Comparison of ENCODE assay signal across 25 cellular contexts in the genomic region with DNA sequence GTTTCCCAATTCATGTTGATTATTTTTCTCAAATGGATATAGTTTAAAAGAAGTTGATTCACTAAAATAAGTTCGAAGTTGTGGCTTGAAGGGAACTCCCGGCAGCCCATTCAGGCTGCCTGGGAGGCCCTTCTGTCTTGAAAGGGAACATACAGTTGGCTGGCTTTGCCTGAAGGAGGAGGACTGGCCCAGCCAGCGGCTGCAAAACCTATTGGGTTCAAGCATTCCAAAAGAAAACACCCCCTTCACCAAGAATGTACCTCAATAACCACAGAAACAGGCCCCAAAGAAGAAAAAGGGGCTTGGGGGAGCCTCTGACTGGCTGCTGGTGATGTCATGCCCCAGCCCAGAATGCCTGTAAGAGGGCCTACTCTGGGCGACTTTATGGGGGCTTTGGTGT. TPM values are rescaled to one million over a fixed set of nuclear protein-coding genes. Genes with fewer than 3 reads are reported as not detected.
"Had no signal": no experiment of that assay in that cellular context is flagged by ENCODE, and none has a peak within 500 bp of the region (broad histone marks: within the 10 kb centered on the region; RNA-seq: fewer than 3 reads in every experiment).

No MANE protein-coding gene starts in this region.

- H3K4me1 ChIP-seq: ascending aorta had no signal

- H3K27ac ChIP-seq: ascending aorta had no signal

- H3K4me3 Mint-ChIP-seq: activated B cell treated with CpG ODN at 0.5 μM for 24 hours; activated CD4-positive, alpha-beta memory T cell treated with anti-CD3 and anti-CD28 coated beads for 36 hours; activated CD4-positive, alpha-beta T cell treated with anti-CD3 and anti-CD28 coated beads, Interleukin-2, amount 10 ng/mL, durations not matched to agents 24 days and 14 days; activated naive CD8-positive, alpha-beta T cell treated with anti-CD3 and anti-CD28 coated beads, Interleukin-2, amount 50 U/mL, for 24 hours; activated T-cell treated with anti-CD3 and anti-CD28 coated beads, Interleukin-2, amount 50 U/mL, for 4 hours; T-helper 1 cell treated with Interleukin-12 subunit alpha and Interleukin-12 subunit beta and Interleukin-4 antibody, amounts not matched to agents 30 μg/mL and 1 μg/mL, for 36 hours had no signal

- H3K4me3 ChIP-seq: ascending aorta had no signal

- H3K4me1 Mint-ChIP-seq: activated B cell treated with CpG ODN at 0.5 μM for 24 hours; activated CD4-positive, alpha-beta T cell treated with anti-CD3 and anti-CD28 coated beads, Interleukin-2, amount 10 ng/mL, durations not matched to agents 24 days and 14 days; activated naive CD8-positive, alpha-beta T cell treated with anti-CD3 and anti-CD28 coated beads, Interleukin-2, amount 50 U/mL, for 24 hours had no signal

- DNase-seq: activated B cell treated with CpG ODN at 0.5 μM for 24 hours; activated CD4-positive, alpha-beta memory T cell treated with anti-CD3 and anti-CD28 coated beads for 36 hours; activated CD4-positive, alpha-beta T cell treated with anti-CD3 and anti-CD28 coated beads for 1 hour; activated CD4-positive, alpha-beta T cell treated with anti-CD3 and anti-CD28 coated beads, Interleukin-2, amount 10 ng/mL, durations not matched to agents 24 days and 14 days; activated CD8-positive, alpha-beta memory T cell treated with anti-CD3 and anti-CD28 coated beads for 24 hours; activated effector memory CD4-positive, alpha-beta T cell treated with anti-CD3 and anti-CD28 coated beads, Interleukin-2, amount 50 U/mL, for 16 hours; activated naive CD4-positive, alpha-beta T cell treated with Interleukin-2 at 50 U/mL for 16 hours; activated naive CD8-positive, alpha-beta T cell treated with anti-CD3 and anti-CD28 coated beads, Interleukin-2, amount 50 U/mL, for 24 hours; activated T-cell treated with anti-CD3 and anti-CD28 coated beads, Interleukin-2, amount 50 U/mL, for 4 hours; amniotic stem cell; NCI-H1048; NCI-H146; NCI-H187 treated with DMSO at 0.1 percent for 48 hours; NCI-H2081 treated with DMSO at 0.1 percent for 48 hours; NCI-H446; NCI-H524; PC-3; SHP77 treated with DMSO at 0.1 percent for 48 hours; T-helper 9 cell had no signal

- FAIRE-seq: bronchial epithelial cell, RCC 7860, TTC549 had no signal

- H3K9me3 Mint-ChIP-seq: activated B cell treated with CpG ODN at 0.5 μM for 24 hours; activated CD4-positive, alpha-beta memory T cell treated with anti-CD3 and anti-CD28 coated beads for 36 hours; activated CD4-positive, alpha-beta T cell treated with anti-CD3 and anti-CD28 coated beads, Interleukin-2, amount 10 ng/mL, durations not matched to agents 24 days and 14 days; activated naive CD4-positive, alpha-beta T cell treated with anti-CD3 and anti-CD28 coated beads, Interleukin-2, amount 50 U/mL, for 72 hours; activated naive CD8-positive, alpha-beta T cell treated with anti-CD3 and anti-CD28 coated beads, Interleukin-2, amount 50 U/mL, for 24 hours; activated T-cell treated with anti-CD3 and anti-CD28 coated beads, Interleukin-2, amount 50 U/mL, for 4 hours; T-helper 1 cell treated with Interleukin-12 subunit alpha and Interleukin-12 subunit beta and Interleukin-4 antibody, amounts not matched to agents 30 μg/mL and 1 μg/mL, for 36 hours had no signal

- ATAC-seq: activated naive CD4-positive, alpha-beta T cell treated with anti-CD3 and anti-CD28 coated beads, Interleukin-2, amount 50 U/mL, for 72 hours; activated naive CD8-positive, alpha-beta T cell treated with anti-CD3 and anti-CD28 coated beads, Interleukin-2, amount 50 U/mL, for 24 hours; activated T-cell treated with anti-CD3 and anti-CD28 coated beads, Interleukin-2, amount 50 U/mL, for 4 hours; PC-3 had no signal

- H3K27me3 ChIP-seq: ascending aorta had no signal

- H3K27ac Mint-ChIP-seq: activated B cell treated with CpG ODN at 0.5 μM for 24 hours; activated CD4-positive, alpha-beta memory T cell treated with anti-CD3 and anti-CD28 coated beads for 36 hours; activated CD4-positive, alpha-beta T cell treated with anti-CD3 and anti-CD28 coated beads, Interleukin-2, amount 10 ng/mL, durations not matched to agents 24 days and 14 days; activated naive CD4-positive, alpha-beta T cell treated with anti-CD3 and anti-CD28 coated beads, Interleukin-2, amount 50 U/mL, for 72 hours; activated naive CD8-positive, alpha-beta T cell treated with anti-CD3 and anti-CD28 coated beads, Interleukin-2, amount 50 U/mL, for 24 hours; T-helper 1 cell treated with Interleukin-12 subunit alpha and Interleukin-12 subunit beta and Interleukin-4 antibody, amounts not matched to agents 30 μg/mL and 1 μg/mL, for 36 hours had no signal

- H3K36me3 Mint-ChIP-seq: activated CD4-positive, alpha-beta memory T cell treated with anti-CD3 and anti-CD28 coated beads for 36 hours; activated naive CD4-positive, alpha-beta T cell treated with anti-CD3 and anti-CD28 coated beads, Interleukin-2, amount 50 U/mL, for 72 hours had no signal

- H3K9me3 ChIP-seq: ascending aorta had no signal

- H3K36me3 ChIP-seq: ascending aorta had no signal

RNA-seq across cellular contexts. Expression of gene MAFB, which starts 36.6 kb away (rescaled TPM):
- total RNA-seq: activated CD4-positive, alpha-beta memory T cell treated with anti-CD3 and anti-CD28 coated beads for 36 hours had no signal
